Comparison of ENCODE assay signal across 26 cellular contexts in genomic region chr18:72935744-72936143, GRCh38.
"Had no signal": no experiment of that assay in that cellular context is flagged by ENCODE, and none has a peak within 500 bp of the region (broad histone marks: within the 10 kb centered on the region; RNA-seq: fewer than 3 reads in every experiment).

No MANE protein-coding gene starts in this region.

- H3K36me3 Mint-ChIP-seq: activated CD8-positive, alpha-beta memory T cell treated with anti-CD3 and anti-CD28 coated beads, Interleukin-2, amount 10 ng/mL, durations not matched to agents 7 days and 5 days; natural killer cell treated with Interleukin-12 subunit alpha and Interleukin-12 subunit beta and Interleukin-15 and Interleukin-18, amount 100 ng/mL, for 72 hours had no signal

- H3K27ac ChIP-seq: cardiac muscle cell, hepatocyte, left lung, neutrophil, ovary, prostate gland, upper lobe of right lung had no signal

- H3K27ac Mint-ChIP-seq: activated CD4-positive, alpha-beta T cell treated with anti-CD3 and anti-CD28 coated beads, Interleukin-2, amount 10 ng/mL, durations not matched to agents 24 days and 14 days; activated CD8-positive, alpha-beta memory T cell treated with anti-CD3 and anti-CD28 coated beads, Interleukin-2, amount 10 ng/mL, durations not matched to agents 7 days and 5 days; activated CD8-positive, alpha-beta T cell treated with anti-CD3 and anti-CD28 coated beads for 36 hours; activated naive CD8-positive, alpha-beta T cell treated with anti-CD3 and anti-CD28 coated beads, Interleukin-2, amount 50 U/mL, for 24 hours; activated T-helper 1 cell treated with anti-CD3 and anti-CD28 coated beads, Interleukin-12 subunit alpha, Interleukin-12 subunit beta, Interleukin-2, Interleukin-4 antibody, amounts not matched to agents 30 ng/mL and 10 ng/mL and 1 ng/mL, durations not matched to agents 14 hours and 24 hours and 36 hours; immature natural killer cell; natural killer cell treated with Interleukin-12 subunit alpha and Interleukin-12 subunit beta and Interleukin-15 and Interleukin-18, amount 100 ng/mL, for 72 hours; T-helper 17 cell had no signal

- H3K27me3 ChIP-seq: cardiac muscle cell, hepatocyte, left lung, neutrophil, upper lobe of right lung had no signal

- H3K36me3 ChIP-seq: cardiac muscle cell, left lung, neutrophil, ovary, prostate gland, upper lobe of right lung had no signal

- H3K9me3 Mint-ChIP-seq: activated CD4-positive, alpha-beta T cell treated with anti-CD3 and anti-CD28 coated beads, Interleukin-2, amount 10 ng/mL, durations not matched to agents 24 days and 14 days; activated CD8-positive, alpha-beta T cell treated with anti-CD3 and anti-CD28 coated beads for 36 hours; activated naive CD8-positive, alpha-beta T cell treated with anti-CD3 and anti-CD28 coated beads, Interleukin-2, amount 50 U/mL, for 24 hours; activated T-helper 1 cell treated with anti-CD3 and anti-CD28 coated beads, Interleukin-12 subunit alpha, Interleukin-12 subunit beta, Interleukin-2, Interleukin-4 antibody, amounts not matched to agents 30 ng/mL and 10 ng/mL and 1 ng/mL, durations not matched to agents 14 hours and 24 hours and 36 hours had no signal

- H3K4me1 Mint-ChIP-seq: activated CD4-positive, alpha-beta T cell treated with anti-CD3 and anti-CD28 coated beads, Interleukin-2, amount 10 ng/mL, durations not matched to agents 24 days and 14 days; activated CD8-positive, alpha-beta memory T cell treated with anti-CD3 and anti-CD28 coated beads, Interleukin-2, amount 10 ng/mL, durations not matched to agents 7 days and 5 days; activated naive CD8-positive, alpha-beta T cell treated with anti-CD3 and anti-CD28 coated beads, Interleukin-2, amount 50 U/mL, for 24 hours; immature natural killer cell; T-helper 17 cell had no signal

- H3K27me3 Mint-ChIP-seq: activated CD4-positive, alpha-beta T cell treated with anti-CD3 and anti-CD28 coated beads, Interleukin-2, amount 10 ng/mL, durations not matched to agents 24 days and 14 days; activated CD8-positive, alpha-beta memory T cell treated with anti-CD3 and anti-CD28 coated beads, Interleukin-2, amount 10 ng/mL, durations not matched to agents 7 days and 5 days; activated CD8-positive, alpha-beta T cell treated with anti-CD3 and anti-CD28 coated beads for 36 hours; activated naive CD8-positive, alpha-beta T cell treated with anti-CD3 and anti-CD28 coated beads, Interleukin-2, amount 50 U/mL, for 24 hours; natural killer cell treated with Interleukin-12 subunit alpha and Interleukin-12 subunit beta and Interleukin-15 and Interleukin-18, amount 100 ng/mL, for 72 hours; T-helper 17 cell had no signal

- H3K9me3 ChIP-seq: left lung, neutrophil, ovary, prostate gland, upper lobe of right lung had no signal

- DNase-seq: activated CD4-positive, alpha-beta T cell treated with anti-CD3 and anti-CD28 coated beads, Interleukin-2, amount 10 ng/mL, durations not matched to agents 24 days and 14 days; activated CD8-positive, alpha-beta memory T cell treated with anti-CD3 and anti-CD28 coated beads, Interleukin-2, amount 10 ng/mL, durations not matched to agents 7 days and 5 days; activated CD8-positive, alpha-beta T cell treated with anti-CD3 and anti-CD28 coated beads for 36 hours; activated gamma-delta T cell; activated naive CD4-positive, alpha-beta T cell treated with anti-CD3 and anti-CD28 coated beads, Interleukin-2, amount 50 U/mL, for 16 hours; activated naive CD8-positive, alpha-beta T cell treated with anti-CD3 and anti-CD28 coated beads, Interleukin-2, amount 50 U/mL, for 24 hours; activated T-cell treated with anti-CD3 and anti-CD28 coated beads for 4 hours; foreskin melanocyte; glutamatergic neuron; immature natural killer cell; left lung; midbrain; ovary; stimulated activated CD4-positive, alpha-beta T cell treated with anti-CD3 and anti-CD28 coated beads, Interleukin-12 subunit alpha, Interleukin-12 subunit beta, amount 100 ng/mL, for 4 hours; stimulated activated CD4-positive, alpha-beta T cell treated with anti-CD3 and anti-CD28 coated beads, Interleukin-4, amount 100 ng/mL, for 4 hours; stimulated activated naive CD8-positive, alpha-beta T cell treated with anti-CD3 and anti-CD28 coated beads, Interleukin-15, Interleukin-2, amounts not matched to agents 100 U/mL and 50 U/mL, for 24 hours; T-helper 17 cell; upper lobe of right lung had no signal

- H3K4me3 ChIP-seq: cardiac muscle cell, hepatocyte, left lung, lung, ovary, prostate gland, upper lobe of right lung had no signal

- H3K4me3 Mint-ChIP-seq: activated CD4-positive, alpha-beta T cell treated with anti-CD3 and anti-CD28 coated beads, Interleukin-2, amount 10 ng/mL, durations not matched to agents 24 days and 14 days; activated CD8-positive, alpha-beta memory T cell treated with anti-CD3 and anti-CD28 coated beads, Interleukin-2, amount 10 ng/mL, durations not matched to agents 7 days and 5 days; activated CD8-positive, alpha-beta T cell treated with anti-CD3 and anti-CD28 coated beads for 36 hours; activated naive CD8-positive, alpha-beta T cell treated with anti-CD3 and anti-CD28 coated beads, Interleukin-2, amount 50 U/mL, for 24 hours; activated T-helper 1 cell treated with anti-CD3 and anti-CD28 coated beads, Interleukin-12 subunit alpha, Interleukin-12 subunit beta, Interleukin-2, Interleukin-4 antibody, amounts not matched to agents 30 ng/mL and 10 ng/mL and 1 ng/mL, durations not matched to agents 14 hours and 24 hours and 36 hours; immature natural killer cell; natural killer cell treated with Interleukin-12 subunit alpha and Interleukin-12 subunit beta and Interleukin-15 and Interleukin-18, amount 100 ng/mL, for 72 hours; T-helper 17 cell had no signal

- H3K4me1 ChIP-seq: left lung, prostate gland, upper lobe of right lung had no signal

- ATAC-seq: activated CD4-positive, CD25-positive, alpha-beta regulatory T cell treated with anti-CD3 and anti-CD28 coated beads, Interleukin-2, amount 50 U/mL, for 24 hours; activated CD8-positive, alpha-beta memory T cell treated with anti-CD3 and anti-CD28 coated beads, Interleukin-2, amount 10 ng/mL, durations not matched to agents 7 days and 5 days; activated CD8-positive, alpha-beta T cell treated with anti-CD3 and anti-CD28 coated beads for 36 hours; activated naive CD8-positive, alpha-beta T cell treated with anti-CD3 and anti-CD28 coated beads, Interleukin-2, amount 50 U/mL, for 24 hours; left lung; natural killer cell treated with Interleukin-12 subunit alpha and Interleukin-12 subunit beta and Interleukin-15 and Interleukin-18, amount 100 ng/mL, for 72 hours; stimulated activated naive CD8-positive, alpha-beta T cell treated with anti-CD3 and anti-CD28 coated beads, Interleukin-15, Interleukin-2, amounts not matched to agents 100 U/mL and 50 U/mL, for 24 hours; T-helper 17 cell; upper lobe of right lung had no signal
